In the genomic region with DNA sequence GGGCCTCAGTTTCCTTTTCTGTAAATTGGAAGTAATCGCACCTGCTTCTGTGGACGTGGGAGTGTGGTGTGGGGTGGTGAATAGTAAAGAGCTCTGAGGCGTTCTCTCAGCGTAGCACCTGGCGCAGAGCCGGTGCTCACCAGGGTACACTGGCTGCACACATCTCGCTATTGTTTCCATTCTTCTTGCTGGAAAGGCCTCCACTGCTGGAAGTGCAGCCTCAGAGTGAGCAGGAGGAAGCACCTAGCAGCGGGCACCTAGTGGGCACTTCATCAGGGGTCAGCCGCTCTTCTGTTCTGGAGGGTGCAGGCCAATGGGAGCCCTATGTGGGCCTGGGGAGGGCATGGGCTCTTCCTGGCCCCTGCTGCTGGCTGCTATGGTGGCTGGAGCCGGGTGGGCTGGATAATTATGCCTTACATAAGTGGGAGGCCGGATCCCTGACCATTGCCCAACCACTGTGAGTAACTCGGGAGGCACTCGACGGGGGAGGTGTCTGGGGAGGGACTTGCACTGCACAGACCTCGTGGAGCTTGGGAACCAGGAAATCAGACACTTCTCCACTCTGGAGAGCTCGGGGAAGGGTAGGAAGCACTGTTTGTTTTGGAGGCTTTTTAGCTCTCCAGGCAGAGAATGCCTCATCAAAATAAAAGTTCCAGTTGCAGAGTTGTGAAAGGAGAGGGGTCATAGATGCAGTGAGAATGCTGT, we compare ENCODE assay signal across 8 cellular contexts. TPM values are rescaled to one million over a fixed set of nuclear protein-coding genes. Genes with fewer than 3 reads are reported as not detected.
A peak's percentile ranks its signal among the peaks of the same experiment; 100 is the strongest.
DNase-seq lines count a peak whose midpoint lies in the region; ATAC-seq and TF ChIP-seq lines count a peak whose summit lies in the region.

No MANE protein-coding gene starts in this region.

- H3K4me2 ChIP-seq in SK-N-SH (peak overlapping the region; percentile 98), mesenchymal stem cell (ENCODE audit: low read length, poor library complexity, severe bottlenecking) (peak overlapping the region; percentile 93)

- H3K18ac ChIP-seq in mesenchymal stem cell (ENCODE audit: low read depth in 1 of 2, low read length in 2 of 2): peak overlapping the region; percentile 67 to 84

- H2AK5ac ChIP-seq in mesenchymal stem cell (ENCODE audit: low read length, severe bottlenecking): peak overlapping the region; percentile 80

- H3F3A ChIP-seq in SK-N-SH (replicated peaks; ENCODE audit: insufficient read depth): peaks cover 34% of the 10 kb centered on the region

- H3K14ac ChIP-seq in mesenchymal stem cell (ENCODE audit: low read length in 2 of 2): peak overlapping the region in 1 of 2 experiments; percentile 55

- H3K9me2 ChIP-seq in SK-N-SH: no peaks in the 10 kb centered on the region

- H3K9ac ChIP-seq in SK-N-SH: peak overlapping the region; percentile 90
- peak overlapping the region; percentile 97 for H3K9ac ChIP-seq in mesenchymal stem cell (ENCODE audit: low read length)

- peaks cover 66% of the 10 kb centered on the region for H3K79me2 ChIP-seq in SK-N-SH (ENCODE audit: insufficient read depth)

- peak overlapping the region; percentile 72 for H4K91ac ChIP-seq in mesenchymal stem cell (ENCODE audit: low read length)

- H3K4me1 ChIP-seq in SK-N-SH (ENCODE audit: control insufficient read depth in 1 of 2, insufficient read depth in 2 of 2, low read depth in 1 of 2, low read length in 1 of 2): peaks cover 42 to 63% of the 10 kb centered on the region in 2 experiments
- peaks cover 42% of the 10 kb centered on the region for H3K4me1 ChIP-seq in effector memory CD4-positive, alpha-beta T cell (ENCODE audit: control insufficient read depth, insufficient read depth, low read length, poor library complexity, severe bottlenecking)
- peaks cover 64% of the 10 kb centered on the region for H3K4me1 ChIP-seq in mesenchymal stem cell (ENCODE audit: control insufficient read depth, insufficient read depth, low read depth, low read length)
- H3K4me1 ChIP-seq in thymus (ENCODE audit: control insufficient read depth, insufficient read depth, low read length): peaks cover 39% of the 10 kb centered on the region

- CTCF ChIA-PET in SK-N-SH (lab: Yijun Ruan, JAX): interaction anchor here (1.3 to 4.0 kb wide), 6 partner anchors 9 to 226 kb away, joined by 5 to 20 read pairs (median 8); no protein-coding TSS in a partner anchor

- peak in 1 of 2 experiments; percentile 31; a peak in 1 of 4 replicates for TF ChIP-seq EP300 in SK-N-SH (IDR thresholded peaks at IDR 0.05; ENCODE audit: borderline replicate concordance in 1 of 2, low read depth in 1 of 2, low read length in 1 of 2)

- H3K36me3 ChIP-seq in SK-N-SH (replicated peaks in 1 of 2; ENCODE audit: control insufficient read depth in 1 of 2, insufficient read depth in 2 of 2, low read length in 1 of 2): no peaks in the 10 kb centered on the region
- H3K36me3 ChIP-seq in effector memory CD4-positive, alpha-beta T cell (ENCODE audit: control insufficient read depth, insufficient read depth, low read length): no peaks in the 10 kb centered on the region
- H3K36me3 ChIP-seq in mesenchymal stem cell (ENCODE audit: control insufficient read depth in 1 of 2, insufficient read depth in 2 of 2, low read depth in 1 of 2, low read length in 2 of 2): peaks cover 10 to 13% of the 10 kb centered on the region in 2 experiments
- H3K36me3 ChIP-seq in thymus (ENCODE audit: control insufficient read depth, insufficient read depth): peaks cover under 1% of the 10 kb centered on the region

- 35% methylated on average over 13 of the region's 16 CpGs for WGBS in SK-N-SH (ENCODE audit: low lambda C conversion rate)
- 31% methylated on average over 16 of the region's 16 CpGs for WGBS in mesenchymal stem cell
- WGBS in thymus: 23% methylated on average over 16 of the region's 16 CpGs

- ATAC-seq in GM21619 (IDR thresholded peaks at IDR 0.05; ENCODE audit: unreplicated experiment): no peak
- ATAC-seq in GM18505 (IDR thresholded peaks at IDR 0.05; ENCODE audit: unreplicated experiment): no peak

- no peak for TF ChIP-seq RAD21 in SK-N-SH (IDR thresholded peaks at IDR 0.05; ENCODE audit: low read length)

- H3K4me3 ChIP-seq in SK-N-SH (ENCODE audit: low read depth in 2 of 2, low read length in 1 of 2): peak overlapping the region; percentile 90 to 91
- H3K4me3 ChIP-seq in effector memory CD4-positive, alpha-beta T cell (ENCODE audit: insufficient read depth, low read depth, low read length, poor library complexity, severe bottlenecking): peak overlapping the region; percentile 78
- peak overlapping the region; percentile 58 to 99 for H3K4me3 ChIP-seq in mesenchymal stem cell (ENCODE audit: insufficient read depth in 1 of 2, low read depth in 1 of 2, low read length in 2 of 2)
- peak overlapping the region; percentile 98 for H3K4me3 ChIP-seq in thymus (ENCODE audit: low read length)

- DNase-seq in EH (ENCODE audit: low read depth): peak; percentile 99
- peak; percentile 88 for DNase-seq in LoVo (ENCODE audit: low spot score)
- DNase-seq in SK-N-SH: peak; percentile 50
- no peak for DNase-seq in effector memory CD4-positive, alpha-beta T cell
- DNase-seq in mesenchymal stem cell: peak; percentile 99

- H3K79me1 ChIP-seq in mesenchymal stem cell (replicated peaks; ENCODE audit: low read length, poor library complexity, severe bottlenecking): peaks cover 2% of the 10 kb centered on the region

- H3K27me3 ChIP-seq in SK-N-SH (ENCODE audit: insufficient read depth) (no peaks in the 10 kb centered on the region), mesenchymal stem cell (ENCODE audit: control insufficient read depth in 1 of 2, insufficient read depth in 1 of 2, low read length in 2 of 2) (no peaks in the 10 kb centered on the region), thymus (ENCODE audit: control insufficient read depth, insufficient read depth) (peaks cover 3% of the 10 kb centered on the region)
- H3K27me3 ChIP-seq in effector memory CD4-positive, alpha-beta T cell (replicated peaks; ENCODE audit: control insufficient read depth, insufficient read depth, low read length, poor library complexity, severe bottlenecking): no peaks in the 10 kb centered on the region

- TF ChIP-seq CTCF in SK-N-SH (IDR thresholded peaks at IDR 0.05): no peak

- no peak overlapping the region for H2BK15ac ChIP-seq in mesenchymal stem cell (ENCODE audit: low read depth, poor library complexity, severe bottlenecking)

- peak overlapping the region in 1 of 2 experiments; percentile 73 for H2BK12ac ChIP-seq in mesenchymal stem cell (ENCODE audit: low read length in 2 of 2)

- H4K8ac ChIP-seq in mesenchymal stem cell (ENCODE audit: low read length): peak overlapping the region; percentile 77

- H2BK5ac ChIP-seq in mesenchymal stem cell (ENCODE audit: low read depth, low read length, poor library complexity, severe bottlenecking): peak overlapping the region; percentile 20

- H2AFZ ChIP-seq in SK-N-SH (ENCODE audit: low read depth) (no peak overlapping the region), mesenchymal stem cell (ENCODE audit: low read depth, low read length) (no peak overlapping the region)

- no peak for TF ChIP-seq POLR2A in GM18505 (IDR thresholded peaks at IDR 0.05; ENCODE audit: borderline replicate concordance, extremely low read depth, insufficient read depth, insufficient read length)

- H3K4ac ChIP-seq in mesenchymal stem cell (ENCODE audit: low read depth in 1 of 2, low read length in 2 of 2): peak overlapping the region in 1 of 2 experiments; percentile 65

- H4K20me1 ChIP-seq in SK-N-SH (ENCODE audit: insufficient read depth): peaks cover 51% of the 10 kb centered on the region

- H3K9me3 ChIP-seq in SK-N-SH (no peaks in the 10 kb centered on the region), mesenchymal stem cell (ENCODE audit: control insufficient read depth, low read length) (no peaks in the 10 kb centered on the region), thymus (ENCODE audit: control insufficient read depth) (peaks cover under 1% of the 10 kb centered on the region)
- no peaks in the 10 kb centered on the region for H3K9me3 ChIP-seq in effector memory CD4-positive, alpha-beta T cell (ENCODE audit: control insufficient read depth, low read length)

- H2BK120ac ChIP-seq in mesenchymal stem cell (ENCODE audit: low read depth, low read length): no peak overlapping the region

- POLR2A ChIA-PET in SK-N-SH (lab: Yijun Ruan, JAX): interaction anchor here (1.8 kb wide), 1 partner anchor 14 kb away, joined by 5 read pairs; no protein-coding TSS in a partner anchor

- H3K27ac ChIP-seq in SK-N-SH (ENCODE audit: low read depth in 2 of 2, low read length in 1 of 2): peak overlapping the region; percentile 67 to 98
- H3K27ac ChIP-seq in effector memory CD4-positive, alpha-beta T cell (ENCODE audit: insufficient read depth, low read length, poor library complexity, severe bottlenecking): peak overlapping the region; percentile 90
- peak overlapping the region; percentile 89 for H3K27ac ChIP-seq in mesenchymal stem cell (ENCODE audit: low read length, poor library complexity, severe bottlenecking)
- H3K27ac ChIP-seq in thymus (ENCODE audit: low read depth): peak overlapping the region; percentile 91

- H3K23ac ChIP-seq in mesenchymal stem cell (ENCODE audit: low read length in 2 of 2): no peak overlapping the region

TF ChIP-seq in SK-N-SH, 30 proteins besides CTCF, POLR2A, EP300 and RAD21 (continues in another document):
- TF ChIP-seq SIN3A (IDR thresholded peaks at IDR 0.05; ENCODE audit: borderline replicate concordance, low read depth, low read length) (peak; percentile 83), YY1 (IDR thresholded peaks at IDR 0.05; ENCODE audit: low read depth) (peak; percentile 36; the same call in 1 of the 2 replicates), FOSL2 (IDR thresholded peaks at IDR 0.05; ENCODE audit: borderline replicate concordance, low read depth) (peak; percentile 61; the same call in 1 of the 2 replicates), POLR2AphosphoS5 (IDR thresholded peaks at IDR 0.05; ENCODE audit: low read depth, low read length) (peak; percentile 44; the same call in 1 of the 2 replicates), JUND (IDR thresholded peaks at IDR 0.05) (peak; percentile 56; the same call in 1 of the 2 replicates), MXI1 (IDR thresholded peaks at IDR 0.05; ENCODE audit: low read depth, low read length) (peak; percentile 77)

RNA-seq across cellular contexts. Expression of a gene that starts 1.7 kb away (rescaled TPM):
- polyA plus RNA-seq in SK-N-SH (2012; rRNA removed) (21.2 and 30.0 TPM in 2 replicates), thymus (33.4 TPM)
- polyA plus RNA-seq in SK-N-SH (2012; cell fraction: cytosol; rRNA removed): 26.0 and 35.8 TPM in 2 replicates
- 74.2 and 81.7 TPM in 2 replicates for polyA plus RNA-seq in SK-N-SH (2012; cell fraction: nucleus; rRNA removed)
- polyA plus RNA-seq in mesenchymal stem cell (2013, experiment 1 of 2): 25.0 TPM
- 24.1 TPM for polyA plus RNA-seq in mesenchymal stem cell (2013, experiment 2 of 2)

RNA-seq across cellular contexts. Expression of a gene that starts 33.0 kb away (rescaled TPM):
- polyA plus RNA-seq in SK-N-SH (2012; rRNA removed): 3.9 and 4.0 TPM in 2 replicates
- polyA plus RNA-seq in SK-N-SH (2012; cell fraction: cytosol; rRNA removed): 2.1 and 3.4 TPM in 2 replicates
- 5.6 and 5.7 TPM in 2 replicates for polyA plus RNA-seq in SK-N-SH (2012; cell fraction: nucleus; rRNA removed)
- 3.2 TPM for polyA plus RNA-seq in mesenchymal stem cell (2013, experiment 1 of 2)
- 3.2 TPM for polyA plus RNA-seq in mesenchymal stem cell (2013, experiment 2 of 2)
- polyA plus RNA-seq in thymus: 4.8 TPM

Comparison
In these comparisons a context has a peak if more than half of its experiments do, and no peak if none do; other contexts are left out.
1. DNase-seq: peak in EH (single experiment), LoVo (single experiment), SK-N-SH (single experiment) and mesenchymal stem cell (single experiment); none in effector memory CD4-positive, alpha-beta T cell (0 of 3).
2. Peak in every context shown above with its lines, with median percentiles within 50 percentile points of each other: H3K27ac ChIP-seq and H3K4me3 ChIP-seq.